Comparison of ENCODE assay signal across 22 cellular contexts in the genomic region with DNA sequence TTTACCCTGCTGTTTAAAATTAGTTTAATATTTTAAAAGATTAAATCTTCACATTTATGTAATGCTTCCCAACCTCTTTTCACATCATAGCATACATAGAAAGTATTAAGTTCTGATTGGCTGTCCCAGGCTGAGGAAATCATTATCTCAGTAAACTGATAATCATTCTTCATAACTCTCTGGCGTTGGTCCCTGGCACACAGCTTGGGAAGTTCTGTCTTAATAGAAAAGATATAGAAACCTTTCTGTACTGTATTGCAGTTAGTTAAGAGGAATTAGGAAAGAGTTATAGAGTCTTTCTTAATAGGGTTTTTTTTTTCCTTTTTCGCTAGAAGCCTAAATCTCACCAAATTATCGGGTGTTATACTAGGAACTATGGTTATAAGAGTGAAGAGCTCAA.
"Had no signal": no experiment of that assay in that cellular context is flagged by ENCODE, and none has a peak within 500 bp of the region (broad histone marks: within the 10 kb centered on the region; RNA-seq: fewer than 3 reads in every experiment).

No MANE protein-coding gene starts in this region.

- H3K36me3 Mint-ChIP-seq: naive B cell had no signal

- DNase-seq: effector CD4-positive, alpha-beta T cell; endodermal cell; erythroblast; foreskin fibroblast; kidney; left cardiac atrium; left ventricle myocardium inferior; mesenchymal stem cell; naive B cell; nephron progenitor cell; sigmoid colon; stimulated activated CD4-positive, alpha-beta T cell treated with anti-CD3 and anti-CD28 coated beads, Interleukin-2, amount 100 ng/mL, for 24 hours; stimulated activated CD4-positive, alpha-beta T cell treated with anti-CD3 and anti-CD28 coated beads, Interleukin-4, amount 100 ng/mL, for 4 hours; stimulated activated naive B cell treated with anti-CD40 and anti-IgM and Interleukin-4, amounts not matched to agents 10 μg/mL and 1 μg/mL and 100 μg/mL, for 72 hours; stimulated activated naive CD8-positive, alpha-beta T cell treated with anti-CD3 and anti-CD28 coated beads, Interleukin-15, amount 100 ng/mL, for 72 hours; testis; upper lobe of right lung had no signal

- H2AFZ ChIP-seq: hepatocyte had no signal

- H3K27ac Mint-ChIP-seq: nephron progenitor cell; stimulated activated naive B cell treated with anti-CD40 and anti-IgM and Interleukin-4, amounts not matched to agents 10 μg/mL and 1 μg/mL and 100 μg/mL, for 72 hours; stimulated activated naive CD8-positive, alpha-beta T cell treated with anti-CD3 and anti-CD28 coated beads, Interleukin-15, amount 100 ng/mL, for 72 hours had no signal

- H3K9me3 Mint-ChIP-seq: endodermal cell; naive B cell; nephron progenitor cell; stimulated activated naive CD8-positive, alpha-beta T cell treated with anti-CD3 and anti-CD28 coated beads, Interleukin-15, amount 100 ng/mL, for 72 hours had no signal

- H3K4me3 Mint-ChIP-seq: endodermal cell; nephron progenitor cell; stimulated activated naive B cell treated with anti-CD40 and anti-IgM and Interleukin-4, amounts not matched to agents 10 μg/mL and 1 μg/mL and 100 μg/mL, for 72 hours; stimulated activated naive CD8-positive, alpha-beta T cell treated with anti-CD3 and anti-CD28 coated beads, Interleukin-15, amount 100 ng/mL, for 72 hours had no signal

- H3K4me1 ChIP-seq: testis had no signal

- ATAC-seq: stimulated activated naive B cell treated with anti-CD40 and anti-IgM and Interleukin-4, amounts not matched to agents 10 μg/mL and 1 μg/mL and 100 μg/mL, for 72 hours; stimulated activated naive CD8-positive, alpha-beta T cell treated with anti-CD3 and anti-CD28 coated beads, Interleukin-15, amount 100 ng/mL, for 72 hours; upper lobe of right lung had no signal

- H3K27me3 ChIP-seq: hepatocyte, sigmoid colon, testis, tibial nerve, upper lobe of right lung had no signal

- H3K4me2 ChIP-seq: hepatocyte had no signal

- H3K36me3 ChIP-seq: left ventricle myocardium inferior, sigmoid colon, tibial nerve, upper lobe of right lung had no signal

- H3K9me3 ChIP-seq: left ventricle myocardium inferior, sigmoid colon, testis, tibial nerve, upper lobe of right lung had no signal

- H3K4me3 ChIP-seq: coronary artery, hepatocyte, left ventricle myocardium inferior, lung, sigmoid colon, skin epidermis, testis, tibial nerve, upper lobe of right lung had no signal

- H3K27ac ChIP-seq: coronary artery, hepatocyte, sigmoid colon, testis, tibial nerve, upper lobe of right lung had no signal

- H3K27me3 Mint-ChIP-seq: naive B cell; stimulated activated naive B cell treated with anti-CD40 and anti-IgM and Interleukin-4, amounts not matched to agents 10 μg/mL and 1 μg/mL and 100 μg/mL, for 72 hours; stimulated activated naive CD8-positive, alpha-beta T cell treated with anti-CD3 and anti-CD28 coated beads, Interleukin-15, amount 100 ng/mL, for 72 hours had no signal
